15 cellular contexts compared by ENCODE assay signal in the genomic region with DNA sequence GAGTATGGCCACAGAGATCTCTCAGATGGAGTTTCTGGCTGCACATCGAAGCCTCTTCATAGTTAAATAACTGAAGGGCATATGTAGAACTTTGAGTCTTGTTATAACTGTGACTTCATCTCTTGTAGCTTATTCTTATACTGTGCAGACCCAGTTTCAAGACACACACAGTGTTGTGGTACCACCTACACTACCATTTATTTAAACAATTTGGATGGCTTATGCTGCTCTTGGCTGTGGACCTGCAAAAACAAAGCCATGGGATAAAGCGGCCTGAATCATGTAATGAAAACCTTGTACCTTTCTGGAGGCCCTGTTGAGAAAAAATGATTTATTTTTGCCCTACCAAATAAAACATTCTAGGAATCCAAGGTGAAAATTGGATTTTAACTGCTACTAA.
"Had no signal": no experiment of that assay in that cellular context is flagged by ENCODE, and none has a peak within 500 bp of the region (broad histone marks: within the 10 kb centered on the region; RNA-seq: fewer than 3 reads in every experiment).

No MANE protein-coding gene starts in this region.

- H3K36me3 ChIP-seq: right lobe of liver had no signal

- DNase-seq: activated CD4-positive, alpha-beta memory T cell treated with anti-CD3 and anti-CD28 coated beads, Interleukin-2, amount 10 ng/mL, durations not matched to agents 7 days and 5 days; dermis blood vessel endothelial cell; erythroblast; foreskin fibroblast; left cardiac atrium; mucosa of descending colon; natural killer cell; nucleus accumbens; psoas muscle; right lobe of liver; stimulated activated CD4-positive, alpha-beta T cell treated with anti-CD3 and anti-CD28 coated beads, Interleukin-12 subunit alpha, Interleukin-12 subunit beta, amount 100 ng/mL, for 4 hours; stimulated activated naive CD4-positive, alpha-beta T cell treated with Interleukin-2 at 50 U/mL for 16 hours had no signal

- H3K4me3 ChIP-seq: body of pancreas, mucosa of descending colon, psoas muscle, right lobe of liver had no signal

- H3K9me3 ChIP-seq: body of pancreas, mucosa of descending colon, psoas muscle, right lobe of liver had no signal

- H3K4me3 Mint-ChIP-seq: activated CD4-positive, alpha-beta memory T cell treated with anti-CD3 and anti-CD28 coated beads, Interleukin-2, amount 10 ng/mL, durations not matched to agents 7 days and 5 days; activated naive CD8-positive, alpha-beta T cell treated with anti-CD3 and anti-CD28 coated beads, Interleukin-2, amount 50 U/mL, for 24 hours; activated T-cell treated with anti-CD3 and anti-CD28 coated beads, Interleukin-2, amount 50 U/mL, for 72 hours; natural killer cell had no signal

- ATAC-seq: mucosa of descending colon, psoas muscle, right lobe of liver had no signal

- H3K27ac Mint-ChIP-seq: activated CD4-positive, alpha-beta memory T cell treated with anti-CD3 and anti-CD28 coated beads, Interleukin-2, amount 10 ng/mL, durations not matched to agents 7 days and 5 days; activated naive CD8-positive, alpha-beta T cell treated with anti-CD3 and anti-CD28 coated beads, Interleukin-2, amount 50 U/mL, for 24 hours; activated T-cell treated with anti-CD3 and anti-CD28 coated beads, Interleukin-2, amount 50 U/mL, for 72 hours; natural killer cell had no signal

- H3K4me1 Mint-ChIP-seq: activated CD4-positive, alpha-beta memory T cell treated with anti-CD3 and anti-CD28 coated beads, Interleukin-2, amount 10 ng/mL, durations not matched to agents 7 days and 5 days had no signal

- H3K27ac ChIP-seq: body of pancreas, psoas muscle, right lobe of liver had no signal

- H3K36me3 Mint-ChIP-seq: natural killer cell had no signal

- H3K9me3 Mint-ChIP-seq: activated CD4-positive, alpha-beta memory T cell treated with anti-CD3 and anti-CD28 coated beads, Interleukin-2, amount 10 ng/mL, durations not matched to agents 7 days and 5 days; activated naive CD8-positive, alpha-beta T cell treated with anti-CD3 and anti-CD28 coated beads, Interleukin-2, amount 50 U/mL, for 24 hours; activated T-cell treated with anti-CD3 and anti-CD28 coated beads, Interleukin-2, amount 50 U/mL, for 72 hours; natural killer cell had no signal

- H3K27me3 ChIP-seq: body of pancreas, right lobe of liver had no signal
